23 cellular contexts compared by ENCODE assay signal in genomic region chr18:61352611-61353010, GRCh38. TPM values are rescaled to one million over a fixed set of nuclear protein-coding genes. Genes with fewer than 3 reads are reported as not detected.
"Had no signal": no experiment of that assay in that cellular context is flagged by ENCODE, and none has a peak within 500 bp of the region (broad histone marks: within the 10 kb centered on the region; RNA-seq: fewer than 3 reads in every experiment).

No MANE protein-coding gene starts in this region.

- H3K4me1 ChIP-seq: SJSA1 had no signal

- ATAC-seq: HepG2 had no signal

- H3K36me3 ChIP-seq: MG63, SJSA1 had no signal

- H3K4me3 ChIP-seq: MG63, SJSA1 had no signal

- H3K9ac ChIP-seq: SK-N-SH had no signal

- H3K27me3 ChIP-seq: MG63 had no signal

- H3K9me3 ChIP-seq: MG63, SJSA1, SK-N-SH had no signal

- H3K27ac ChIP-seq: SJSA1 had no signal

- H3K4me2 ChIP-seq: SK-N-SH had no signal

- DNase-seq: IMR-90, Karpas-422, KG1, MG63, NCI-H1092, NCI-H1105 treated with DMSO at 0.1 percent for 48 hours, NCI-H1417 treated with DMSO at 0.1 percent for 48 hours, NCI-H146, NCI-H1694 treated with DMSO at 0.1 percent for 48 hours, NCI-H1930, NCI-H2081, NCI-H2107, NCI-H226, NCI-H446, NCI-H510A, NCI-H524 treated with DMSO at 0.1 percent for 48 hours, NCI-H774, Right ventricle myocardium superior, RPMI8226, SIG-M5, SK-N-SH had no signal

RNA-seq across cellular contexts. Expression of gene CDH20, which starts 19.4 kb away (rescaled TPM):
- total RNA-seq: HepG2, IMR-90, SJSA1 had no signal
- polyA plus RNA-seq: HepG2, IMR-90 had no signal
